Comparison of ENCODE assay signal across 8 cellular contexts in genomic region chr13:50512602-50513527, GRCh38.
A peak's percentile ranks its signal among the peaks of the same experiment; 100 is the strongest.
DNase-seq lines count a peak whose midpoint lies in the region; ATAC-seq, FAIRE-seq and TF ChIP-seq lines count a peak whose summit lies in the region.

No MANE protein-coding gene starts in this region.

- H2AFZ ChIP-seq in IMR-90 (replicated peaks; ENCODE audit: low read length, poor library complexity) (peak overlapping the region; percentile 88), endothelial cell of umbilical vein (ENCODE audit: low read depth, low read length) (peak overlapping the region; percentile 64)

- H3F3A ChIP-seq in DOHH2 (ENCODE audit: control insufficient read depth, insufficient read depth) = peaks cover 29% of the 10 kb centered on the region

- H4K8ac ChIP-seq in IMR-90 (ENCODE audit: low read depth in 2 of 2, low read length in 2 of 2) = peak overlapping the region; percentile 37 to 96

- H3K27ac Mint-ChIP-seq in naive thymus-derived CD8-positive, alpha-beta T cell = peak overlapping the region in 3 of 10 donors; percentile 3 to 74 (median 43)

- H3K27ac ChIP-seq in DOHH2 (ENCODE audit: low read depth, low read length) (peak overlapping the region; percentile 96), IMR-90 (ENCODE audit: insufficient read depth, low read length) (peak overlapping the region; percentile 76), endothelial cell of umbilical vein (ENCODE audit: insufficient read depth, low read depth, low read length) (no peak overlapping the region), tibial nerve (peak overlapping the region; percentile 33 to 83 (median 81))

- peaks cover 0 to 8% (median 0%) of the 10 kb centered on the region in 9 donors for H3K9me3 Mint-ChIP-seq in naive thymus-derived CD8-positive, alpha-beta T cell

- peaks cover 0 to 5% (median 0%) of the 10 kb centered on the region in 3 donors for H3K36me3 Mint-ChIP-seq in naive thymus-derived CD8-positive, alpha-beta T cell

- POLR2A ChIA-PET in IMR-90 (lab: Charles Lee; ENCODE audit: unreplicated experiment) = interaction anchor here (0.5 to 1.0 kb wide), 2 partner anchors 389 to 430 kb away, joined by 3 to 4 read pairs; no protein-coding TSS in a partner anchor
- POLR2A ChIA-PET in endothelial cell of umbilical vein (lab: Charles Lee) = no interaction called here
- POLR2A ChIA-PET in naive thymus-derived CD8-positive, alpha-beta T cell (lab: Charles Lee) = interaction anchor here (1.0 to 1.1 kb wide), 3 partner anchors 15 to 388 kb away, joined by 3 to 5 read pairs (median 4); no protein-coding TSS in a partner anchor

- H3K4me3 Mint-ChIP-seq in naive thymus-derived CD8-positive, alpha-beta T cell = peak overlapping the region in 2 of 10 donors; percentile 52 to 56

- no peaks in the 10 kb centered on the region for H3K79me1 ChIP-seq in IMR-90 (ENCODE audit: low read depth in 1 of 2, low read length in 2 of 2)

- no peak for TF ChIP-seq RAD21 in IMR-90 (IDR thresholded peaks at IDR 0.05; ENCODE audit: low read length)

- TF ChIP-seq POLR2A in IMR-90 (IDR thresholded peaks at IDR 0.05; ENCODE audit: low read depth, low read length) (no peak), endothelial cell of umbilical vein (IDR thresholded peaks at IDR 0.05; ENCODE audit: low read depth, low read length) (no peak), tibial nerve (IDR thresholded peaks at IDR 0.05) (no peak)

- no peak for TF ChIP-seq EP300 in tibial nerve (IDR thresholded peaks at IDR 0.05)

- peak overlapping the region; percentile 77; the same call in 1 of the 2 replicates for H3K56ac ChIP-seq in IMR-90 (ENCODE audit: extremely low read depth, insufficient read depth, low read length)

- H3K9me3 ChIP-seq in DOHH2 (ENCODE audit: control insufficient read depth, insufficient read depth, low read length) (peaks cover 9% of the 10 kb centered on the region; the same call in 1 of the 2 replicates), IMR-90 (ENCODE audit: control insufficient read depth, insufficient read depth, low read length) (no peaks in the 10 kb centered on the region), endothelial cell of umbilical vein (replicated peaks; ENCODE audit: control insufficient read depth, insufficient read depth, low read length) (no peaks in the 10 kb centered on the region), tibial nerve (no peaks in the 10 kb centered on the region)

- H3K27me3 Mint-ChIP-seq in naive thymus-derived CD8-positive, alpha-beta T cell = no peaks in the 10 kb centered on the region

- H2AK5ac ChIP-seq in IMR-90 (ENCODE audit: low read depth, low read length) = peak overlapping the region; percentile 45; the same call in 1 of the 2 replicates

- WGBS in IMR-90 (ENCODE audit: extremely low coverage in 2 of 2, insufficient read length in 1 of 2), 2 experiments = no CpG with 5 or more reads among the region's 12 CpGs
- 12% methylated on average over 12 of the region's 12 CpGs for WGBS in tibial nerve, 2 donors

- H2BK120ac ChIP-seq in IMR-90 (ENCODE audit: low read depth, low read length) = peak overlapping the region; percentile 91

- peak overlapping the region; percentile 98 for H3K4me2 ChIP-seq in DOHH2 (ENCODE audit: low read length)
- H3K4me2 ChIP-seq in IMR-90 (ENCODE audit: low read depth, low read length) = peak overlapping the region; percentile 92
- H3K4me2 ChIP-seq in endothelial cell of umbilical vein (ENCODE audit: insufficient read depth, low read length) = peak overlapping the region; percentile 64

- peak overlapping the region; percentile 93 for H3K14ac ChIP-seq in IMR-90 (replicated peaks; ENCODE audit: low read depth, low read length)

- H3K9me1 ChIP-seq in IMR-90 (ENCODE audit: insufficient read depth, low read length) (no peaks in the 10 kb centered on the region), endothelial cell of umbilical vein (replicated peaks; ENCODE audit: control insufficient read depth, extremely low read depth, insufficient read depth, low read length) (no peaks in the 10 kb centered on the region)

- no peak for FAIRE-seq in endothelial cell of umbilical vein (lab: Jason Lieb, UNC)

- H3K36me3 ChIP-seq in DOHH2 (ENCODE audit: control insufficient read depth, low read length) (peaks cover 36% of the 10 kb centered on the region), IMR-90 (ENCODE audit: control insufficient read depth, insufficient read depth, low read length) (no peaks in the 10 kb centered on the region), endothelial cell of umbilical vein (ENCODE audit: control insufficient read depth in 2 of 2, extremely low read depth in 1 of 2, insufficient read depth in 2 of 2, low read length in 2 of 2) (no peaks in the 10 kb centered on the region), tibial nerve (no peaks in the 10 kb centered on the region)

- H3K27me3 ChIP-seq in DOHH2 (ENCODE audit: control insufficient read depth, low read length) (no peaks in the 10 kb centered on the region), IMR-90 (ENCODE audit: control insufficient read depth, insufficient read depth, low read length) (no peaks in the 10 kb centered on the region), endothelial cell of umbilical vein (ENCODE audit: control insufficient read depth in 2 of 2, insufficient read depth in 2 of 2, low read length in 2 of 2) (no peaks in the 10 kb centered on the region), tibial nerve (no peaks in the 10 kb centered on the region)

- ATAC-seq in GM21367 (IDR thresholded peaks at IDR 0.05; ENCODE audit: unreplicated experiment) (peak; percentile 82), IMR-90 (ENCODE audit: low read depth) (peak; percentile 89)
- ATAC-seq in naive thymus-derived CD8-positive, alpha-beta T cell = peak; percentile 75 to 78

- peak overlapping the region; percentile 89 for H3K4ac ChIP-seq in IMR-90 (ENCODE audit: low read depth, low read length)

- DNase-seq in IMR-90 = peak; percentile 61
- DNase-seq in activated CD4-positive, alpha-beta T cell treated with anti-CD3 and anti-CD28 coated beads for 48 hours = peak; percentile 43
- DNase-seq in endothelial cell of umbilical vein (ENCODE audit: low read depth, low spot score) = peak; percentile 55
- peak in 7 of 10 donors; percentile 11 to 64 (median 38) for DNase-seq in naive thymus-derived CD8-positive, alpha-beta T cell
- peak; percentile 38 to 44 for DNase-seq in tibial nerve (ENCODE audit: low spot score in 2 of 2)
- no peak for DNase-seq in NCI-H524 treated with DMSO at 0.1 percent for 48 hours (lab: John Stamatoyannopoulos, UW)

- H3K18ac ChIP-seq in IMR-90 (ENCODE audit: low read depth, low read length) = peak overlapping the region; percentile 97

- peak overlapping the region; percentile 87 for H4K5ac ChIP-seq in IMR-90 (ENCODE audit: low read depth, low read length)

- H3K4me1 Mint-ChIP-seq in naive thymus-derived CD8-positive, alpha-beta T cell = peaks cover 0 to 1% (median 0%) of the 10 kb centered on the region in 4 donors

- H4K20me1 ChIP-seq in DOHH2 (ENCODE audit: control insufficient read depth, insufficient read depth, low read depth, low read length) (no peaks in the 10 kb centered on the region), IMR-90 (ENCODE audit: insufficient read depth, low read length) (no peaks in the 10 kb centered on the region), endothelial cell of umbilical vein (replicated peaks; ENCODE audit: control insufficient read depth, extremely low read depth, insufficient read depth, low read length) (no peaks in the 10 kb centered on the region)

- H3K4me3 ChIP-seq in DOHH2 (ENCODE audit: low read length) (peak overlapping the region; percentile 83), IMR-90 (ENCODE audit: insufficient read depth, low read depth, low read length) (peak overlapping the region; percentile 28), endothelial cell of umbilical vein (replicated peaks in 1 of 3; ENCODE audit: insufficient read depth in 1 of 3, low read depth in 1 of 3, low read length in 3 of 3) (no peak overlapping the region), tibial nerve (peak overlapping the region; percentile 7 to 43 (median 28))

- no peaks in the 10 kb centered on the region for H3K9me2 ChIP-seq in DOHH2 (replicated peaks; ENCODE audit: control insufficient read depth, low read length)

- H3K4me1 ChIP-seq in DOHH2 (ENCODE audit: control insufficient read depth, low read length) (peaks cover 83% of the 10 kb centered on the region), IMR-90 (ENCODE audit: control insufficient read depth, insufficient read depth, low read length) (peaks cover 4% of the 10 kb centered on the region), endothelial cell of umbilical vein (ENCODE audit: control insufficient read depth, extremely low read depth, insufficient read depth, low read length) (no peaks in the 10 kb centered on the region), tibial nerve (peaks cover 0 to 28% (median 21%) of the 10 kb centered on the region in 4 donors)

- BruUV-seq in IMR-90 (replicated peaks; lab: Mats Ljungman, UMichigan) (no TSS peak), endothelial cell of umbilical vein (replicated peaks; lab: Mats Ljungman, UMichigan) (no TSS peak)

- dilution Hi-C loops in IMR-90 (cut with HindIII; ENCODE audit: low sequenced_read_pairs, unreplicated experiment) = no loop called here
- dilution Hi-C loops in endothelial cell of umbilical vein (cut with MboI; ENCODE audit: extremely low pct_ligation_motif_present, low sequenced_read_pairs) = no loop called here

- H2BK5ac ChIP-seq in IMR-90 (ENCODE audit: low read depth, low read length, poor library complexity, severe bottlenecking) = peak overlapping the region; percentile 69

- no peak overlapping the region for H2AK9ac ChIP-seq in IMR-90 (replicated peaks; ENCODE audit: low read depth, low read length, poor library complexity)

- H3K23ac ChIP-seq in IMR-90 (ENCODE audit: low read depth, low read length) = peak overlapping the region; percentile 82

- H2BK15ac ChIP-seq in IMR-90 (ENCODE audit: low read depth, low read length) = peak overlapping the region; percentile 71; the same call in 2 of the 3 replicates

- H3K79me2 ChIP-seq in DOHH2 (ENCODE audit: control insufficient read depth, low read length) (no peaks in the 10 kb centered on the region), endothelial cell of umbilical vein (ENCODE audit: control insufficient read depth, insufficient read depth, low read length) (no peaks in the 10 kb centered on the region)

- intact Hi-C loops in IMR-90 (cut with micrococcal nuclease) (loop anchor here (10.0 kb wide), 1 partner anchor 838 kb away; no protein-coding TSS in a partner anchor), endothelial cell of umbilical vein (cut with micrococcal nuclease) (loop anchor here (5.0 kb wide), 1 partner anchor 431 kb away; no protein-coding TSS in a partner anchor)

- H3K9ac ChIP-seq in IMR-90 (ENCODE audit: low read depth, low read length) (peak overlapping the region; percentile 71), endothelial cell of umbilical vein (replicated peaks; ENCODE audit: extremely low read depth, insufficient read depth, low read length) (peak overlapping the region; percentile 15)

- TF ChIP-seq CTCF in DOHH2 (IDR thresholded peaks at IDR 0.05; ENCODE audit: low read depth, low read length, poor library complexity, severe bottlenecking) (no peak), IMR-90 (conservative IDR thresholded peaks at IDR 0.05; ENCODE audit: low read depth, low read length) (no peak), endothelial cell of umbilical vein (IDR thresholded peaks at IDR 0.05; ENCODE audit: extremely low read depth in 1 of 2, insufficient read depth in 1 of 2, low read depth in 1 of 2, low read length in 2 of 2) (no peak), tibial nerve (IDR thresholded peaks at IDR 0.05) (peak in 2 of 5 experiments; percentile 22 to 33)

- H4K91ac ChIP-seq in IMR-90 (ENCODE audit: insufficient read depth, low read depth, low read length) = peak overlapping the region; percentile 86

- peak overlapping the region; percentile 88 for H2BK20ac ChIP-seq in IMR-90 (ENCODE audit: low read depth, low read length)

- CTCF ChIA-PET in IMR-90 (lab: Yijun Ruan, JAX) (interaction anchor here (0.5 to 1.0 kb wide), 3 partner anchors 50 to 135 kb away, joined by 3 to 7 read pairs (median 5); no protein-coding TSS in a partner anchor), endothelial cell of umbilical vein (lab: Charles Lee) (interaction anchor here (0.9 to 1.9 kb wide), 7 partner anchors 11 to 399 kb away, joined by 3 to 10 read pairs (median 3); no protein-coding TSS in a partner anchor)

- in situ Hi-C loops in IMR-90 (cut with MboI; ENCODE audit: low sequenced_read_pairs) = no loop called here

Comparison
In these comparisons a context has a peak if more than half of its experiments do, and no peak if none do; other contexts are left out.
1. H3K4me3 ChIP-seq: peak in DOHH2 (single experiment), IMR-90 (single experiment) and tibial nerve (4 of 4); none in endothelial cell of umbilical vein (0 of 3).
2. Peak in every context shown above with its lines, with median percentiles within 50 percentile points of each other: H3K4me2 ChIP-seq and ATAC-seq.